In the genomic region with DNA sequence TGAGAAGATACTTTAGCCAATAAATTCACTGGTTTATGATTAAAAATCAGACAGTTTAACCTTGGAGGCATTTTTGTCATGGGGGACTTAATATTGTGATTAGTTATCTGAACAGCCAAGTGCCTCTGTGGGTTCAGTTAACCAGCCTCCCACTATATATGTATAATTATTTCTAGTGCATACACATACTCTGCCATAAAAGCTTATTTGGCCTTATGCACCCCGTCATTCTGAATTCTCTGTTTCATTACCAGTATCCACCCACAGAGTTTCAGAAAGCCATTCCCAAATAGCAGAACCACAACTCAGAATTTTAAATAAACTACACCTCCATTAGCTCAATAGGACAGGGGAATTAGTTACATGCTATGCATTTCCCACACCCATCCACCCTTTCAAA, we compare ENCODE assay signal across 23 cellular contexts.
"Had no signal": no experiment of that assay in that cellular context is flagged by ENCODE, and none has a peak within 500 bp of the region (broad histone marks: within the 10 kb centered on the region; RNA-seq: fewer than 3 reads in every experiment).

No MANE protein-coding gene starts in this region.

- H3K27me3 ChIP-seq: dorsolateral prefrontal cortex, hepatocyte, neural progenitor cell, ovary, suprapubic skin, thyroid gland had no signal

- H3K9me3 ChIP-seq: left ventricle myocardium inferior, lower lobe of right lung, ovary, suprapubic skin, thyroid gland had no signal

- H2AFZ ChIP-seq: hepatocyte, neural progenitor cell had no signal

- H3K4me1 ChIP-seq: lower lobe of right lung, neural progenitor cell, suprapubic skin had no signal

- H3K4me2 ChIP-seq: hepatocyte, neural progenitor cell had no signal

- H3K9ac ChIP-seq: neural progenitor cell had no signal

- H3K27ac ChIP-seq: dorsolateral prefrontal cortex, hepatocyte, left ventricle myocardium inferior, lower lobe of right lung, neural progenitor cell, ovary, suprapubic skin, thyroid gland had no signal

- DNase-seq: dorsolateral prefrontal cortex; effector CD8-positive, alpha-beta T cell; foreskin melanocyte; head of caudate nucleus; kidney; left cardiac atrium; left ventricle myocardium inferior; lower lobe of right lung; nucleus accumbens; ovary; right cardiac atrium; small intestine; stimulated activated CD4-positive, alpha-beta T cell treated with anti-CD3 and anti-CD28 coated beads, Interleukin-12 subunit alpha, Interleukin-12 subunit beta, amount 100 ng/mL, for 4 hours; stimulated activated CD4-positive, alpha-beta T cell treated with anti-CD3 and anti-CD28 coated beads, Interleukin-4, amount 100 ng/mL, for 1 hour; stimulated activated CD8-positive, alpha-beta memory T cell treated with anti-CD3 and anti-CD28 coated beads, Interleukin-4, amount 100 ng/mL, for 48 hours; stimulated activated naive CD8-positive, alpha-beta T cell treated with anti-CD3 and anti-CD28 coated beads, Interleukin-15, Interleukin-2, amounts not matched to agents 100 U/mL and 50 U/mL, for 24 hours; thyroid gland had no signal

- H3K36me3 ChIP-seq: left ventricle myocardium inferior, neural progenitor cell, ovary, suprapubic skin, thyroid gland had no signal

- FAIRE-seq: kidney, small intestine, urothelium cell line had no signal

- ATAC-seq: left cardiac atrium; lower lobe of right lung; natural killer cell treated with Interleukin-12 subunit alpha and Interleukin-12 subunit beta and Interleukin-15 and Interleukin-18, amount 100 ng/mL, for 72 hours; right cardiac atrium; stimulated activated effector memory CD8-positive, alpha-beta T cell treated with anti-CD3 and anti-CD28 coated beads, Interleukin-12 subunit alpha, Interleukin-12 subunit beta, amount 100 ng/mL, for 72 hours; stimulated activated naive CD8-positive, alpha-beta T cell treated with anti-CD3 and anti-CD28 coated beads, Interleukin-15, Interleukin-2, amounts not matched to agents 100 U/mL and 50 U/mL, for 24 hours had no signal

- H3K4me3 ChIP-seq: dorsolateral prefrontal cortex, hepatocyte, left ventricle myocardium inferior, lower lobe of right lung, neural progenitor cell, ovary, suprapubic skin, thyroid gland had no signal
